In genomic region chr15:30038667-30039523, GRCh38 we compare ENCODE assay signal across 15 cellular contexts. TPM values are rescaled to one million over a fixed set of nuclear protein-coding genes. Genes with fewer than 3 reads are reported as not detected.
DNase-seq lines count a peak whose midpoint lies in the region; ATAC-seq and TF ChIP-seq lines count a peak whose summit lies in the region.
"Had no signal": no experiment of that assay in that cellular context is flagged by ENCODE, and none has a peak within 500 bp of the region (broad histone marks: within the 10 kb centered on the region; RNA-seq: fewer than 3 reads in every experiment).

No MANE protein-coding gene starts in this region.

- POLR2A ChIA-PET in PC-3 (lab: Charles Lee; ENCODE audit: unreplicated experiment) = no interaction called here
- POLR2A ChIA-PET in WTC11 (lab: Charles Lee) = no interaction called here
- POLR2A ChIA-PET in CD4-positive, alpha-beta T cell (lab: Charles Lee) = no interaction called here

- no peak for ATAC-seq in PC-3
- ATAC-seq in stimulated activated effector memory CD8-positive, alpha-beta T cell treated with anti-CD3 and anti-CD28 coated beads, Interleukin-12 subunit alpha, Interleukin-12 subunit beta, amount 100 ng/mL, for 72 hours = peak; percentile 16
- no peak for ATAC-seq in WTC11
- no peak for ATAC-seq in HG02763 (IDR thresholded peaks at IDR 0.05; ENCODE audit: unreplicated experiment)
- no peak for ATAC-seq in CD4-positive, alpha-beta T cell (ENCODE audit: poor library complexity)

- H4K20me1 ChIP-seq in PC-3 (ENCODE audit: low read length) = no peaks in the 10 kb centered on the region

- no peaks in the 10 kb centered on the region for H3K27me3 Mint-ChIP-seq in WTC11 (ENCODE audit: low read depth)
- peaks cover 15% of the 10 kb centered on the region for H3K27me3 Mint-ChIP-seq in CD4-positive, alpha-beta T cell

- H3K4me2 ChIP-seq in PC-3 (ENCODE audit: low read length) = no peak overlapping the region

- H3K4me3 ChIP-seq in PC-3 (ENCODE audit: low read length) = no peak overlapping the region
- H3K4me3 ChIP-seq: sigmoid colon, thoracic aorta had no signal

- no peak overlapping the region for H3K9ac ChIP-seq in PC-3 (ENCODE audit: low read length)

- no peaks in the 10 kb centered on the region for H3K36me3 Mint-ChIP-seq in stimulated activated effector memory CD8-positive, alpha-beta T cell treated with anti-CD3 and anti-CD28 coated beads, Interleukin-12 subunit alpha, Interleukin-12 subunit beta, amount 100 ng/mL, for 72 hours
- H3K36me3 Mint-ChIP-seq in WTC11 = no peaks in the 10 kb centered on the region
- no peaks in the 10 kb centered on the region for H3K36me3 Mint-ChIP-seq in CD4-positive, alpha-beta T cell (ENCODE audit: low read depth)

- CTCF ChIA-PET in PC-3 (lab: Charles Lee) = no interaction called here
- CTCF ChIA-PET in WTC11 (lab: Charles Lee) = no interaction called here
- CTCF ChIA-PET in CD4-positive, alpha-beta T cell (lab: Charles Lee) = no interaction called here

- H3K79me2 ChIP-seq in PC-3 (ENCODE audit: low read length) = no peaks in the 10 kb centered on the region

- DNase-seq in DMS79 (lab: John Stamatoyannopoulos, UW) (peak; percentile 5), DMS79 treated with DMSO at 0.1 percent for 48 hours (lab: John Stamatoyannopoulos, UW) (no peak), PC-3 (peak; percentile 17), glomerular visceral epithelial cell (ENCODE audit: extremely low spot score) (peak; percentile 25), WTC11 (ENCODE audit: low spot score) (no peak)
- no peak for DNase-seq in stimulated activated effector memory CD8-positive, alpha-beta T cell treated with anti-CD3 and anti-CD28 coated beads, Interleukin-12 subunit alpha, Interleukin-12 subunit beta, amount 100 ng/mL, for 72 hours (ENCODE audit: low spot score in 2 of 2)
- no peak for DNase-seq in CD4-positive, alpha-beta T cell
- DNase-seq: 8988T; activated naive CD4-positive, alpha-beta T cell treated with anti-CD3 and anti-CD28 coated beads for 36 hours; MM.1S; sigmoid colon; T-helper 9 cell had no signal

- no peaks in the 10 kb centered on the region for H3K9me3 Mint-ChIP-seq in stimulated activated effector memory CD8-positive, alpha-beta T cell treated with anti-CD3 and anti-CD28 coated beads, Interleukin-12 subunit alpha, Interleukin-12 subunit beta, amount 100 ng/mL, for 72 hours
- no peaks in the 10 kb centered on the region; the same call in 1 of the 2 replicates for H3K9me3 Mint-ChIP-seq in WTC11
- no peaks in the 10 kb centered on the region for H3K9me3 Mint-ChIP-seq in CD4-positive, alpha-beta T cell

- H3K4me1 ChIP-seq in PC-3 (ENCODE audit: insufficient read depth, low read length) = no peaks in the 10 kb centered on the region

- no peaks in the 10 kb centered on the region for H3K9me3 ChIP-seq in PC-3 (ENCODE audit: low read length)
- no peaks in the 10 kb centered on the region for H3K9me3 ChIP-seq in CD4-positive, alpha-beta T cell (ENCODE audit: control insufficient read depth, low read length)
- H3K9me3 ChIP-seq: sigmoid colon, thoracic aorta had no signal

- no TSS peak for BruUV-seq in PC-3 (replicated peaks; lab: Mats Ljungman, UMichigan)

- H2AFZ ChIP-seq in PC-3 (ENCODE audit: low read length) = no peak overlapping the region

- intact Hi-C loops in PC-3 (cut with micrococcal nuclease) = no loop called here
- intact Hi-C loops in CD4-positive, alpha-beta T cell (cut with DNase I, micrococcal nuclease) = no loop called here

- no peaks in the 10 kb centered on the region for H3K27me3 ChIP-seq in PC-3 (ENCODE audit: low read length)
- no peaks in the 10 kb centered on the region for H3K27me3 ChIP-seq in CD4-positive, alpha-beta T cell (ENCODE audit: control insufficient read depth, insufficient read depth, low read length)
- H3K27me3 ChIP-seq: sigmoid colon had no signal

- no peaks in the 10 kb centered on the region for H3F3A ChIP-seq in PC-3 (ENCODE audit: low read length, unreplicated experiment)

- no peak overlapping the region for H3K27ac Mint-ChIP-seq in stimulated activated effector memory CD8-positive, alpha-beta T cell treated with anti-CD3 and anti-CD28 coated beads, Interleukin-12 subunit alpha, Interleukin-12 subunit beta, amount 100 ng/mL, for 72 hours
- H3K27ac Mint-ChIP-seq in WTC11 = no peak overlapping the region
- no peak overlapping the region for H3K27ac Mint-ChIP-seq in CD4-positive, alpha-beta T cell
- H3K27ac Mint-ChIP-seq: activated naive CD4-positive, alpha-beta T cell treated with anti-CD3 and anti-CD28 coated beads for 36 hours had no signal

- no peak overlapping the region for H3K27ac ChIP-seq in PC-3 (ENCODE audit: low read length)
- no peak overlapping the region for H3K27ac ChIP-seq in CD4-positive, alpha-beta T cell (ENCODE audit: low read depth, low read length)
- H3K27ac ChIP-seq: sigmoid colon, thoracic aorta had no signal

- TF ChIP-seq CTCF in PC-3 (conservative IDR thresholded peaks at IDR 0.05; ENCODE audit: low read depth, low read length) (no peak), WTC11 (IDR thresholded peaks at IDR 0.05) (no peak)
- TF ChIP-seq CTCF in CD4-positive, alpha-beta T cell (IDR thresholded peaks at IDR 0.05) = no peak

- no peaks in the 10 kb centered on the region for H3K9me2 ChIP-seq in PC-3 (replicated peaks; ENCODE audit: low read length)

- no peaks in the 10 kb centered on the region for H3K36me3 ChIP-seq in PC-3 (ENCODE audit: low read depth, low read length)
- H3K36me3 ChIP-seq: sigmoid colon, thoracic aorta had no signal

- no peaks in the 10 kb centered on the region for H3K4me1 Mint-ChIP-seq in stimulated activated effector memory CD8-positive, alpha-beta T cell treated with anti-CD3 and anti-CD28 coated beads, Interleukin-12 subunit alpha, Interleukin-12 subunit beta, amount 100 ng/mL, for 72 hours
- H3K4me1 Mint-ChIP-seq in WTC11 = no peaks in the 10 kb centered on the region
- H3K4me1 Mint-ChIP-seq in CD4-positive, alpha-beta T cell (ENCODE audit: low read depth) = no peaks in the 10 kb centered on the region

- no peak overlapping the region for H3K4me3 Mint-ChIP-seq in stimulated activated effector memory CD8-positive, alpha-beta T cell treated with anti-CD3 and anti-CD28 coated beads, Interleukin-12 subunit alpha, Interleukin-12 subunit beta, amount 100 ng/mL, for 72 hours
- no peak overlapping the region for H3K4me3 Mint-ChIP-seq in WTC11
- H3K4me3 Mint-ChIP-seq in CD4-positive, alpha-beta T cell = no peak overlapping the region
- H3K4me3 Mint-ChIP-seq: activated naive CD4-positive, alpha-beta T cell treated with anti-CD3 and anti-CD28 coated beads for 36 hours had no signal

TF ChIP-seq in WTC11, 78 proteins besides CTCF, POLR2A, EP300 and RAD21:
- TF ChIP-seq ATF6 (CRISPR knock-in tag; IDR thresholded peaks at IDR 0.05) = no peak
- no peak for TF ChIP-seq RORB (CRISPR knock-in tag; IDR thresholded peaks at IDR 0.05)
- TF ChIP-seq CDX4 (CRISPR knock-in tag; IDR thresholded peaks at IDR 0.05; ENCODE audit: borderline replicate concordance) = no peak
- no peak for TF ChIP-seq E2F4 (CRISPR knock-in tag; IDR thresholded peaks at IDR 0.05; ENCODE audit: borderline replicate concordance, low read depth)

RNA-seq across cellular contexts. Expression of gene GOLGA8J, which starts 43.9 kb away (rescaled TPM):
- total RNA-seq in PC-3 (2014; rRNA removed) (not detected in 2 replicates), WTC11 (2021) (0.11 to 0.33 TPM in 2 of 3 replicates, not detected in the other)
- total RNA-seq in CD4-positive, alpha-beta T cell = under 1 TPM in 1 of 2 experiments, not detected in 1; 0.19 TPM
- total RNA-seq: activated CD8-positive, alpha-beta memory T cell treated with anti-CD3 and anti-CD28 coated beads for 36 hours; activated naive CD4-positive, alpha-beta T cell treated with anti-CD3 and anti-CD28 coated beads for 36 hours had no signal

Comparison
In these comparisons a context has a peak if more than half of its experiments do, and no peak if none do; other contexts are left out.
1. DNase-seq: peak in DMS79 (single experiment), PC-3 (single experiment) and glomerular visceral epithelial cell (single experiment); none in DMS79 treated with DMSO at 0.1 percent for 48 hours (single experiment), stimulated activated effector memory CD8-positive, alpha-beta T cell treated with anti-CD3 and anti-CD28 coated beads, Interleukin-12 subunit alpha, Interleukin-12 subunit beta, amount 100 ng/mL, for 72 hours (0 of 2), WTC11 (single experiment) and CD4-positive, alpha-beta T cell (0 of 10).